Comparison of ENCODE assay signal across 8 cellular contexts in the genomic region with DNA sequence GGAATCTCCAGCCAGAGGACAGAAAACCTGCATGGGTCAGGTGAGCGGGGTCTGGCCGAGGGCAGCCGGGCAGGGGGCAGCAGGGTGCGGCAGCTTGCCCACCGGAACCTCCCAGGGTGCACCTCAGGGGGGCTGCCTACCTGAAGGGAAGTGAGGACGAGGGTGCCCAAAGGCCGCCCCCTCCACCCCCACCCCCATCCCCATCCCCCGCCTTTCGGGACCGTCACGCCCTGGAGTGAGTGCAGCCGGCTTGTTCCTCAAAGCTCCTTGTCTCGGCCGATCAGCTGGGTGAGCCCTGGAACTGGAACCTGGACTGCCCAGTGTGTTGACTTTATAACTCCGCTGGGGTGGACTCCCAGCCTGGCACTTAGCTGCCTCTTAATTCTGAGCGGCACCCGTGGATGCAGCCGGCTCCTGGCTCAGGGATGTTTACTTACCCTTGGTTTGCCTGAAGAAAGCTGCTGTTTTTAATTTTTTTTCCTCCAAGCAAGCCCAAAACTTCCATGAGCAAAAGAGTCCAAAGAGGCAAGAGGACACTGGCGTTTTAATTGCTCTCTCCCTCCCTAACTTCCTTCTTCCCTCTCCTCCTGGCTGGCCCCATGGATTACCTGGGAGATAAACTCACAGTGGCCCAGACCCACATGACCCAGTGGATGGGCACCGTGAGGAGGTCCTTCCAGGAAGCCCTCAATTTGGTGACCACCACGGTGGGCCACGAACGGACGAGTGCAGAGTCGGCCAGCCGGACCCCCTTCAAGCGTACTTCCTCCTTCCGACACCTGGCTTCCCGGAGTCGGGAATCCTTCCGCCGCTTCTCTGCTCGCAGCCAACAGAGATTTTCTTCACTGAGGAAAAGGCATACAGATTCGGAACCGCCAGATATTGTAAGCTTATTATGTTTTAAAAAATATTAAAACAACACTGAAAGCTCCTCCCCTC.
DNase-seq lines count a peak whose midpoint lies in the region; ATAC-seq and FAIRE-seq lines count a peak whose summit lies in the region.

No MANE protein-coding gene starts in this region.

- peak overlapping the region; percentile 40 for H3K4me3 Mint-ChIP-seq in T-helper 1 cell treated with Interleukin-12 subunit alpha and Interleukin-12 subunit beta and Interleukin-4 antibody, amounts not matched to agents 30 μg/mL and 1 μg/mL, for 36 hours
- H3K4me3 Mint-ChIP-seq in activated naive CD8-positive, alpha-beta T cell treated with anti-CD3 and anti-CD28 coated beads, Interleukin-2, amount 10 ng/mL, durations not matched to agents 7 days and 5 days, result peak overlapping the region; percentile 84

- POLR2A ChIA-PET in activated naive CD8-positive, alpha-beta T cell treated with anti-CD3 and anti-CD28 coated beads, Interleukin-2, amount 10 ng/mL, durations not matched to agents 7 days and 5 days (lab: Charles Lee), result interaction anchor here (1.2 to 1.6 kb wide), 3 partner anchors 30 to 50 kb away, joined by 3 to 5 read pairs (median 4); no protein-coding TSS in a partner anchor

- peaks cover 6% of the 10 kb centered on the region for H3K4me1 Mint-ChIP-seq in T-helper 1 cell treated with Interleukin-12 subunit alpha and Interleukin-12 subunit beta and Interleukin-4 antibody, amounts not matched to agents 30 μg/mL and 1 μg/mL, for 36 hours (ENCODE audit: low read depth)
- peaks cover 9% of the 10 kb centered on the region for H3K4me1 Mint-ChIP-seq in activated naive CD8-positive, alpha-beta T cell treated with anti-CD3 and anti-CD28 coated beads, Interleukin-2, amount 10 ng/mL, durations not matched to agents 7 days and 5 days

- peak; percentile 14 for ATAC-seq in activated naive CD8-positive, alpha-beta T cell treated with anti-CD3 and anti-CD28 coated beads, Interleukin-2, amount 10 ng/mL, durations not matched to agents 7 days and 5 days (ENCODE audit: low read depth)

- H3K36me3 Mint-ChIP-seq in T-helper 1 cell treated with Interleukin-12 subunit alpha and Interleukin-12 subunit beta and Interleukin-4 antibody, amounts not matched to agents 30 μg/mL and 1 μg/mL, for 36 hours (ENCODE audit: low read depth), result peaks cover 12% of the 10 kb centered on the region
- peaks cover 4% of the 10 kb centered on the region for H3K36me3 Mint-ChIP-seq in activated naive CD8-positive, alpha-beta T cell treated with anti-CD3 and anti-CD28 coated beads, Interleukin-2, amount 10 ng/mL, durations not matched to agents 7 days and 5 days

- H3K9me3 Mint-ChIP-seq in T-helper 1 cell treated with Interleukin-12 subunit alpha and Interleukin-12 subunit beta and Interleukin-4 antibody, amounts not matched to agents 30 μg/mL and 1 μg/mL, for 36 hours, result peaks cover 9% of the 10 kb centered on the region
- no peaks in the 10 kb centered on the region for H3K9me3 Mint-ChIP-seq in activated naive CD8-positive, alpha-beta T cell treated with anti-CD3 and anti-CD28 coated beads, Interleukin-2, amount 10 ng/mL, durations not matched to agents 7 days and 5 days

- H3K27ac Mint-ChIP-seq in T-helper 1 cell treated with Interleukin-12 subunit alpha and Interleukin-12 subunit beta and Interleukin-4 antibody, amounts not matched to agents 30 μg/mL and 1 μg/mL, for 36 hours, result no peak overlapping the region
- H3K27ac Mint-ChIP-seq in activated naive CD8-positive, alpha-beta T cell treated with anti-CD3 and anti-CD28 coated beads, Interleukin-2, amount 10 ng/mL, durations not matched to agents 7 days and 5 days, result no peak overlapping the region

- peak overlapping the region; percentile 50 for H3K4me3 ChIP-seq in iPS-11a (ENCODE audit: low read depth, low read length)
- H3K4me3 ChIP-seq in skeletal muscle cell (ENCODE audit: low read depth, low read length), result peak overlapping the region; percentile 48

- DNase-seq in T-helper 1 cell (no peak), skeletal muscle cell (ENCODE audit: low read depth) (no peak), kidney tubule cell (ENCODE audit: low spot score) (no peak), NCI-H1105 treated with DMSO at 0.1 percent for 48 hours (lab: John Stamatoyannopoulos, UW) (no peak), HTR-8/SVneo (ENCODE audit: insufficient read length, low spot score) (no peak)
- DNase-seq in activated naive CD8-positive, alpha-beta T cell treated with anti-CD3 and anti-CD28 coated beads, Interleukin-2, amount 10 ng/mL, durations not matched to agents 7 days and 5 days, result no peak

- no peak for FAIRE-seq in HTR-8/SVneo (lab: Jason Lieb, UNC)

- H3K27me3 Mint-ChIP-seq in T-helper 1 cell treated with Interleukin-12 subunit alpha and Interleukin-12 subunit beta and Interleukin-4 antibody, amounts not matched to agents 30 μg/mL and 1 μg/mL, for 36 hours (ENCODE audit: low read depth), result no peaks in the 10 kb centered on the region
- H3K27me3 Mint-ChIP-seq in activated naive CD8-positive, alpha-beta T cell treated with anti-CD3 and anti-CD28 coated beads, Interleukin-2, amount 10 ng/mL, durations not matched to agents 7 days and 5 days, result no peaks in the 10 kb centered on the region
